9 cellular contexts compared by ENCODE assay signal in genomic region chr3:42148982-42149432, GRCh38. TPM values are rescaled to one million over a fixed set of nuclear protein-coding genes. Genes with fewer than 3 reads are reported as not detected.
DNase-seq lines count a peak whose midpoint lies in the region; ATAC-seq and TF ChIP-seq lines count a peak whose summit lies in the region.
"Had no signal": no experiment of that assay in that cellular context is flagged by ENCODE, and none has a peak within 500 bp of the region (broad histone marks: within the 10 kb centered on the region; RNA-seq: fewer than 3 reads in every experiment).

No MANE protein-coding gene starts in this region.

- ATAC-seq in GM23338 = peak; percentile 100
- peak; percentile 96 to 97 for ATAC-seq in right cardiac atrium
- ATAC-seq in GM21737 (IDR thresholded peaks at IDR 0.05; ENCODE audit: unreplicated experiment) = no peak
- ATAC-seq in GM21576 (IDR thresholded peaks at IDR 0.05; ENCODE audit: unreplicated experiment) = no peak
- no peak for ATAC-seq in HG03520 (IDR thresholded peaks at IDR 0.05; ENCODE audit: unreplicated experiment)
- ATAC-seq: activated CD8-positive, alpha-beta T cell treated with anti-CD3 and anti-CD28 coated beads, Interleukin-2, amount 10 ng/mL, durations not matched to agents 7 days and 5 days had no signal

- intact Hi-C loops in adrenal gland (cut with DNase I) (no loop called here), right cardiac atrium (cut with DNase I) (no loop called here)

- H3K27me3 ChIP-seq in GM23338 (ENCODE audit: insufficient read depth) (no peaks in the 10 kb centered on the region), adrenal gland (no peaks in the 10 kb centered on the region), right cardiac atrium (ENCODE audit: control insufficient read depth, insufficient read depth) (no peaks in the 10 kb centered on the region)

- H3K4me1 Mint-ChIP-seq in GM23338 = peaks cover 22% of the 10 kb centered on the region

- no peaks in the 10 kb centered on the region for H3K36me3 Mint-ChIP-seq in GM23338 (ENCODE audit: low read depth)

- H3K4me3 ChIP-seq in GM23338 (no peak overlapping the region), adrenal gland (no peak overlapping the region), right cardiac atrium (ENCODE audit: low read length) (no peak overlapping the region), retinal pigment epithelial cell (ENCODE audit: low read length) (no peak overlapping the region)

- H3K9me3 Mint-ChIP-seq in GM23338 = no peaks in the 10 kb centered on the region

- peaks cover 15% of the 10 kb centered on the region for H3K4me1 ChIP-seq in GM23338 (ENCODE audit: insufficient read depth)
- H3K4me1 ChIP-seq in adrenal gland (replicated peaks in 1 of 2) = peaks cover 0 to 4% of the 10 kb centered on the region in 2 donors
- H3K4me1 ChIP-seq in right cardiac atrium (ENCODE audit: control insufficient read depth, insufficient read depth, low read length) = peaks cover 12% of the 10 kb centered on the region

- no peak overlapping the region for H3K4me3 Mint-ChIP-seq in GM23338

- peaks cover 3% of the 10 kb centered on the region for H3K27me3 Mint-ChIP-seq in GM23338 (ENCODE audit: insufficient read depth, low read depth, poor library complexity)

- H3F3A ChIP-seq in GM23338 (replicated peaks; ENCODE audit: low read depth) = no peaks in the 10 kb centered on the region

- H3K9me2 ChIP-seq in GM23338 (ENCODE audit: insufficient read depth) = no peaks in the 10 kb centered on the region

- peaks cover 10% of the 10 kb centered on the region for H4K20me1 ChIP-seq in GM23338 (replicated peaks; ENCODE audit: insufficient read depth)

- H3K4me2 ChIP-seq in GM23338 = no peak overlapping the region

- no peaks in the 10 kb centered on the region; the same call in 1 of the 2 replicates for H3K79me2 ChIP-seq in GM23338 (replicated peaks; ENCODE audit: insufficient read depth)

- no peak overlapping the region for H3K27ac Mint-ChIP-seq in GM23338

- H3K27ac ChIP-seq in GM23338 (ENCODE audit: low read depth) (no peak overlapping the region), adrenal gland (no peak overlapping the region), right cardiac atrium (ENCODE audit: low read length) (no peak overlapping the region)

- no peaks in the 10 kb centered on the region for H3K9me3 ChIP-seq in adrenal gland (replicated peaks in 1 of 3)
- no peaks in the 10 kb centered on the region for H3K9me3 ChIP-seq in right cardiac atrium (ENCODE audit: control insufficient read depth, low read length)

- H2AFZ ChIP-seq in GM23338 = no peak overlapping the region

- H3K36me3 ChIP-seq in GM23338 (ENCODE audit: insufficient read depth) (no peaks in the 10 kb centered on the region), adrenal gland (replicated peaks in 1 of 2) (no peaks in the 10 kb centered on the region)

- DNase-seq in GM23338 (ENCODE audit: low spot score) = peak; percentile 92
- peak; percentile 44 to 95 (median 60) for DNase-seq in adrenal gland
- DNase-seq in right cardiac atrium = peak; percentile 81 to 90 (median 88)
- peak; percentile 27 for DNase-seq in retinal pigment epithelial cell (ENCODE audit: low read depth)
- no peak for DNase-seq in NOMO-1 (lab: John Stamatoyannopoulos, UW; ENCODE audit: unreplicated experiment in 2 of 2)
- DNase-seq: activated CD8-positive, alpha-beta T cell treated with anti-CD3 and anti-CD28 coated beads, Interleukin-2, amount 10 ng/mL, durations not matched to agents 7 days and 5 days had no signal

- no peak for TF ChIP-seq CTCF in GM23338 (conservative IDR thresholded peaks at IDR 0.05; ENCODE audit: low read depth in 2 of 2)
- no peak for TF ChIP-seq CTCF in adrenal gland (IDR thresholded peaks at IDR 0.05)
- no peak for TF ChIP-seq CTCF in retinal pigment epithelial cell (conservative IDR thresholded peaks at IDR 0.05; ENCODE audit: low read depth, low read length)

- no peak for TF ChIP-seq POLR2A in adrenal gland (IDR thresholded peaks at IDR 0.05)

- 43 to 53% (median 46%) methylated on average over 11 of the region's 11 CpGs for WGBS in adrenal gland, 4 donors
- 22% methylated on average over 11 of the region's 11 CpGs for whole genome bisulfite sequencing in right cardiac atrium

TF ChIP-seq in GM23338, 12 proteins besides CTCF, POLR2A, EP300 and RAD21 (continues in another document):
- TF ChIP-seq CREB1 (CRISPR knock-in tag; IDR thresholded peaks at IDR 0.05; ENCODE audit: low read depth) (peak; percentile 94), NANOG (IDR thresholded peaks at IDR 0.05; ENCODE audit: borderline replicate concordance) (no peak), ZNF462 (CRISPR knock-in tag; IDR thresholded peaks at IDR 0.05) (no peak), STAT1 (IDR thresholded peaks at IDR 0.05; ENCODE audit: unreplicated experiment) (no peak)

RNA-seq across cellular contexts. Expression of gene TRAK1, which starts 57.9 kb away (rescaled TPM):
- total RNA-seq in GM23338 (2014; rRNA removed; shearing (Covaris generic)) = 47.4 and 50.1 TPM in 2 replicates
- polyA plus RNA-seq in GM23338 (2016; fragmentation: Nextera tagmentation; extraction: Ambion mirVana) = 12.2 and 13.4 TPM in 2 replicates
- total RNA-seq in adrenal gland = 10 to 100 TPM; 24.6 to 38.1 (median 28.8) TPM
- 10 to 100 TPM; 13.1 to 20.1 (median 18.7) TPM for polyA plus RNA-seq in adrenal gland
- 100 to 1,000 TPM; 201 to 249 (median 232) TPM for total RNA-seq in right cardiac atrium
- 91.7 TPM for polyA plus RNA-seq in right cardiac atrium

Comparison
In these comparisons a context has a peak if more than half of its experiments do, and no peak if none do; other contexts are left out.
1. ATAC-seq: peak in GM23338 (single experiment) and right cardiac atrium (2 of 2); none in GM21737 (single experiment), GM21576 (single experiment) and HG03520 (single experiment).
2. DNase-seq: peak in GM23338 (single experiment), adrenal gland (7 of 7), right cardiac atrium (3 of 3) and retinal pigment epithelial cell (single experiment); none in NOMO-1 (0 of 2).